ENCODE assay signal across 14 cellular contexts in genomic region chr11:123490527-123490926, GRCh38.
DNase-seq lines count a peak whose midpoint lies in the region; ATAC-seq, FAIRE-seq and TF ChIP-seq lines count a peak whose summit lies in the region.
"Had no signal": no experiment of that assay in that cellular context is flagged by ENCODE, and none has a peak within 500 bp of the region (broad histone marks: within the 10 kb centered on the region; RNA-seq: fewer than 3 reads in every experiment).

No MANE protein-coding gene starts in this region.

- peak; percentile 13; the same call in 1 of the 2 replicates for ATAC-seq in PC-3
- ATAC-seq in HG02763 (IDR thresholded peaks at IDR 0.05; ENCODE audit: unreplicated experiment) = no peak

- dilution Hi-C loops in keratinocyte (cut with MboI; ENCODE audit: extremely low pct_ligation_motif_present, low sequenced_read_pairs) = no loop called here

- H2AFZ ChIP-seq in H9 (ENCODE audit: low read length) = no peak overlapping the region
- no peak overlapping the region for H2AFZ ChIP-seq in PC-3 (ENCODE audit: low read length)
- H2AFZ ChIP-seq in keratinocyte (ENCODE audit: control insufficient read depth, low read length) = no peak overlapping the region

- no peak overlapping the region for H2AK5ac ChIP-seq in H9 (ENCODE audit: insufficient read length, low read length)

- CTCF ChIA-PET in PC-3 (lab: Charles Lee) = no interaction called here

- no peaks in the 10 kb centered on the region for H3K27me3 ChIP-seq in H9 (ENCODE audit: insufficient read depth, low read length)
- H3K27me3 ChIP-seq in PC-3 (ENCODE audit: low read length) = no peaks in the 10 kb centered on the region
- H3K27me3 ChIP-seq in keratinocyte (ENCODE audit: control insufficient read depth, extremely low read depth, insufficient read depth, low read length) = no peaks in the 10 kb centered on the region

- no peaks in the 10 kb centered on the region for H3K27me3 Mint-ChIP-seq in H9 (ENCODE audit: low read depth)

- POLR2A ChIA-PET in PC-3 (lab: Charles Lee; ENCODE audit: unreplicated experiment) = no interaction called here

- no peak overlapping the region for H4K8ac ChIP-seq in H9 (replicated peaks; ENCODE audit: insufficient read length, low read depth, low read length)

- TF ChIP-seq CTCF in GM10266 (IDR thresholded peaks at IDR 0.05; ENCODE audit: control insufficient read depth, insufficient read depth, low read depth, missing control alignments) (peak; percentile 20), H9 (conservative IDR thresholded peaks at IDR 0.05) (peak; percentile 45; the same call in 2 of the 3 replicates), PC-3 (conservative IDR thresholded peaks at IDR 0.05; ENCODE audit: low read depth, low read length) (peak; percentile 48; the same call in 1 of the 2 replicates), keratinocyte (optimal IDR thresholded peaks at IDR 0.05 in 1 of 3, IDR thresholded peaks at IDR 0.05 in 1 of 3, conservative IDR thresholded peaks at IDR 0.05 in 1 of 3; ENCODE audit: extremely low read depth in 1 of 3, insufficient read depth in 2 of 3, low read length in 3 of 3) (peak in 2 of 3 experiments; percentile 18 to 24)

- H3K9ac ChIP-seq in H9 (ENCODE audit: extremely low read depth, insufficient read length, low read length) = no peak overlapping the region
- no peak overlapping the region for H3K9ac ChIP-seq in PC-3 (ENCODE audit: low read length)
- H3K9ac ChIP-seq in keratinocyte (ENCODE audit: control insufficient read depth, extremely low read depth, insufficient read depth, low read length) = no peak overlapping the region
- H3K9ac ChIP-seq: BLaER1 treated with 17β-estradiol and CSF1 and Interleukin-3, amounts not matched to agents 10 nM and 100 nM had no signal

- H3K23ac ChIP-seq in H9 (ENCODE audit: insufficient read length, low read depth, low read length) = no peak overlapping the region

- FAIRE-seq in keratinocyte (lab: Jason Lieb, UNC) = no peak
- FAIRE-seq: RCC 7860 had no signal

- no peak overlapping the region for H4K5ac ChIP-seq in H9 (ENCODE audit: insufficient read length, low read depth, low read length)

- H3K23me2 ChIP-seq in H9 (ENCODE audit: insufficient read length, low read depth, low read length, poor library complexity, severe bottlenecking) = no peaks in the 10 kb centered on the region

- intact Hi-C loops in PC-3 (cut with micrococcal nuclease) = no loop called here

- no peaks in the 10 kb centered on the region for H3F3A ChIP-seq in PC-3 (ENCODE audit: low read length, unreplicated experiment)

- no peaks in the 10 kb centered on the region for H3K79me2 ChIP-seq in H9 (ENCODE audit: insufficient read depth, low read length)
- 0 out of 2 replicates have a peak, but pooled peaks cover 5% of the 10 kb centered on the region for H3K79me2 ChIP-seq in PC-3 (ENCODE audit: low read length)
- H3K79me2 ChIP-seq in keratinocyte (ENCODE audit: control insufficient read depth, insufficient read depth, low read length) = no peaks in the 10 kb centered on the region

- H3K9me2 ChIP-seq in PC-3 (replicated peaks; ENCODE audit: low read length) = no peaks in the 10 kb centered on the region

- H3K4me2 ChIP-seq in H9 (ENCODE audit: insufficient read depth, insufficient read length, low read length) = no peak overlapping the region
- no peak overlapping the region for H3K4me2 ChIP-seq in PC-3 (ENCODE audit: low read length)
- H3K4me2 ChIP-seq in keratinocyte (ENCODE audit: control insufficient read depth, extremely low read depth, insufficient read depth, low read depth, low read length) = no peak overlapping the region
- H3K4me2 ChIP-seq: BLaER1 treated with 17β-estradiol and CSF1 and Interleukin-3, amounts not matched to agents 10 nM and 100 nM had no signal

- H2BK15ac ChIP-seq in H9 (ENCODE audit: low read depth, low read length) = no peak overlapping the region

- H3K4me1 ChIP-seq in H9 (ENCODE audit: insufficient read depth, low read length) = peaks cover 11% of the 10 kb centered on the region; the same call in 1 of the 2 replicates
- peaks cover 16% of the 10 kb centered on the region for H3K4me1 ChIP-seq in PC-3 (ENCODE audit: insufficient read depth, low read length)
- H3K4me1 ChIP-seq in keratinocyte (ENCODE audit: control insufficient read depth, extremely low read depth, insufficient read depth, low read length) = no peaks in the 10 kb centered on the region

- H3K4ac ChIP-seq in H9 (ENCODE audit: low read depth, low read length) = no peak overlapping the region

- no peak overlapping the region for H4K91ac ChIP-seq in H9 (ENCODE audit: insufficient read length, low read depth, low read length)

- no peak overlapping the region for H3K14ac ChIP-seq in H9 (ENCODE audit: insufficient read depth, low read length)

- peaks cover 35 to 40% of the 10 kb centered on the region in 2 experiments for H3K4me1 Mint-ChIP-seq in H9

- H3K27ac Mint-ChIP-seq in H9 = no peak overlapping the region
- H3K27ac Mint-ChIP-seq: T-helper 1 cell treated with Interleukin-12 subunit alpha and Interleukin-12 subunit beta and Interleukin-4 antibody, amounts not matched to agents 30 μg/mL and 1 μg/mL, for 36 hours had no signal

- H3K18ac ChIP-seq in H9 (ENCODE audit: insufficient read length, low read depth, low read length) = no peak overlapping the region

- no peak for DNase-seq in GM10266 (ENCODE audit: extremely low spot score)
- no peak for DNase-seq in H9
- no peak for DNase-seq in PC-3
- no peak for DNase-seq in keratinocyte (ENCODE audit: low read depth, low spot score)
- no peak for DNase-seq in NCI-H510A treated with DMSO at 0.1 percent for 48 hours (lab: John Stamatoyannopoulos, UW)
- DNase-seq in A172 (ENCODE audit: low spot score) = no peak
- DNase-seq: NCI-H1092, NCI-H2227 treated with DMSO at 0.1 percent for 48 hours, NCI-H526, SHP77 treated with DMSO at 0.1 percent for 48 hours had no signal

- no CpG with 5 or more reads among the region's 2 CpGs for WGBS in H9 (ENCODE audit: extremely low coverage, insufficient read length, low lambda C conversion rate)

- no peaks in the 10 kb centered on the region for H3K9me3 Mint-ChIP-seq in H9
- H3K9me3 Mint-ChIP-seq: T-helper 1 cell treated with Interleukin-12 subunit alpha and Interleukin-12 subunit beta and Interleukin-4 antibody, amounts not matched to agents 30 μg/mL and 1 μg/mL, for 36 hours had no signal

- BruUV-seq in PC-3 (replicated peaks; lab: Mats Ljungman, UMichigan) = no TSS peak

- no peak overlapping the region for H2BK5ac ChIP-seq in H9 (ENCODE audit: insufficient read length, low read length)

- no peaks in the 10 kb centered on the region for H3K79me1 ChIP-seq in H9 (ENCODE audit: insufficient read depth, low read depth, low read length, poor library complexity, severe bottlenecking)

- no peak overlapping the region for H3T11ph ChIP-seq in H9 (ENCODE audit: low read length)

- H2BK20ac ChIP-seq in H9 (ENCODE audit: low read depth, low read length, poor library complexity, severe bottlenecking) = no peak overlapping the region

- H4K20me1 ChIP-seq in H9 (ENCODE audit: control insufficient read depth, insufficient read depth, insufficient read length) (no peaks in the 10 kb centered on the region), PC-3 (ENCODE audit: low read length) (0 out of 2 replicates have a peak, but pooled peaks cover 3% of the 10 kb centered on the region), keratinocyte (ENCODE audit: control insufficient read depth, extremely low read depth, insufficient read depth, low read length) (no peaks in the 10 kb centered on the region)

- no peak overlapping the region for H2BK120ac ChIP-seq in H9 (ENCODE audit: low read depth, low read length, poor library complexity, severe bottlenecking)

- no peak overlapping the region for H3K56ac ChIP-seq in H9 (ENCODE audit: insufficient read length, low read depth, low read length)

- H3K9me3 ChIP-seq in H9 (ENCODE audit: control insufficient read depth, low read depth, low read length) (no peaks in the 10 kb centered on the region), PC-3 (ENCODE audit: low read length) (no peaks in the 10 kb centered on the region), keratinocyte (ENCODE audit: control insufficient read depth, low read depth, low read length) (no peaks in the 10 kb centered on the region)
- H3K9me3 ChIP-seq: BLaER1 treated with 17β-estradiol and CSF1 and Interleukin-3, amounts not matched to agents 10 nM and 100 nM had no signal

- H3K9me1 ChIP-seq in keratinocyte (ENCODE audit: control insufficient read depth, extremely low read depth, insufficient read depth, low read length) = no peaks in the 10 kb centered on the region

- H3K4me3 Mint-ChIP-seq in H9 = no peak overlapping the region
- H3K4me3 Mint-ChIP-seq: T-helper 1 cell treated with Interleukin-12 subunit alpha and Interleukin-12 subunit beta and Interleukin-4 antibody, amounts not matched to agents 30 μg/mL and 1 μg/mL, for 36 hours had no signal

- no peak overlapping the region for H3K4me3 ChIP-seq in PC-3 (ENCODE audit: low read length)
- no peak overlapping the region for H3K4me3 ChIP-seq in keratinocyte (ENCODE audit: control insufficient read depth in 2 of 3, extremely low read depth in 1 of 3, insufficient read depth in 2 of 3, low read depth in 1 of 3, low read length in 3 of 3)
- H3K4me3 ChIP-seq: BLaER1 treated with 17β-estradiol and CSF1 and Interleukin-3, amounts not matched to agents 10 nM and 100 nM had no signal

- H3K36me3 ChIP-seq in PC-3 (ENCODE audit: low read depth, low read length) (peaks cover 10% of the 10 kb centered on the region; the same call in 1 of the 2 replicates), keratinocyte (ENCODE audit: control insufficient read depth in 2 of 2, extremely low read depth in 1 of 2, insufficient read depth in 2 of 2, low read length in 2 of 2) (no peaks in the 10 kb centered on the region)

- H3K36me3 Mint-ChIP-seq in H9 (ENCODE audit: insufficient read depth in 1 of 3, low read depth in 3 of 3) = no peaks in the 10 kb centered on the region

- no peak overlapping the region for H3K27ac ChIP-seq in H9 (ENCODE audit: insufficient read length, low read depth, low read length)
- no peak overlapping the region for H3K27ac ChIP-seq in PC-3 (ENCODE audit: low read length)
- no peak overlapping the region for H3K27ac ChIP-seq in keratinocyte (ENCODE audit: control insufficient read depth, insufficient read depth, low read length)
- H3K27ac ChIP-seq: BLaER1 treated with 17β-estradiol and CSF1 and Interleukin-3, amounts not matched to agents 10 nM and 100 nM had no signal

- no peak overlapping the region for H2BK12ac ChIP-seq in H9 (ENCODE audit: insufficient read length, low read depth, low read length)
